In genomic region chr19:2259331-2259730, GRCh38 we compare ENCODE assay signal across 1 cellular context.
TF ChIP-seq lines count a peak whose summit lies in the region.

No MANE protein-coding gene starts in this region.

TF ChIP-seq in IMR-90, 13 proteins besides CTCF, POLR2A, EP300 and RAD21:
- TF ChIP-seq MAFK (IDR thresholded peaks at IDR 0.05; ENCODE audit: low read depth, low read length) (no peak), MXI1 (IDR thresholded peaks at IDR 0.05; ENCODE audit: borderline replicate concordance, low read depth, low read length) (no peak), BHLHE40 (IDR thresholded peaks at IDR 0.05; ENCODE audit: low read depth, low read length) (no peak), USF2 (IDR thresholded peaks at IDR 0.05; ENCODE audit: low read depth, low read length) (no peak), RFX5 (IDR thresholded peaks at IDR 0.05; ENCODE audit: low read depth, low read length) (no peak), NFE2L2 (IDR thresholded peaks at IDR 0.05; ENCODE audit: low read depth, low read length) (peak; percentile 66; the same call in 1 of the 2 replicates), CEBPB (IDR thresholded peaks at IDR 0.05; ENCODE audit: low read depth, low read length) (peak; percentile 77), RCOR1 (IDR thresholded peaks at IDR 0.05; ENCODE audit: insufficient replicate concordance, low read length) (no peak), MAZ (IDR thresholded peaks at IDR 0.05; ENCODE audit: borderline replicate concordance, low read depth, low read length) (no peak), CHD1 (IDR thresholded peaks at IDR 0.05; ENCODE audit: low read depth, low read length) (no peak), SMC3 (IDR thresholded peaks at IDR 0.05; ENCODE audit: low read depth, low read length) (no peak)
